Comparison of ENCODE assay signal across 11 cellular contexts in genomic region chr2:231425811-231426703, GRCh38. TPM values are rescaled to one million over a fixed set of nuclear protein-coding genes. Genes with fewer than 3 reads are reported as not detected.
DNase-seq lines count a peak whose midpoint lies in the region; ATAC-seq, FAIRE-seq and TF ChIP-seq lines count a peak whose summit lies in the region.
"Had no signal": no experiment of that assay in that cellular context is flagged by ENCODE, and none has a peak within 500 bp of the region (broad histone marks: within the 10 kb centered on the region; RNA-seq: fewer than 3 reads in every experiment).

No MANE protein-coding gene starts in this region.

- H3K36me3 Mint-ChIP-seq in activated naive CD4-positive, alpha-beta T cell treated with anti-CD3 and anti-CD28 coated beads for 36 hours (ENCODE audit: low read depth), result peaks cover 2% of the 10 kb centered on the region

- peaks cover under 1% of the 10 kb centered on the region for H3K27me3 Mint-ChIP-seq in activated naive CD4-positive, alpha-beta T cell treated with anti-CD3 and anti-CD28 coated beads for 36 hours (ENCODE audit: low read depth)

- H3K4me3 ChIP-seq in pancreas, result no peak overlapping the region
- no peak overlapping the region for H3K4me3 ChIP-seq in GM23248

- ATAC-seq in left colon (peak; percentile 28), pancreas (no peak)

- intact Hi-C loops in activated naive CD4-positive, alpha-beta T cell treated with anti-CD3 and anti-CD28 coated beads for 36 hours (cut with micrococcal nuclease), result no loop called here
- intact Hi-C loops in left colon (cut with DNase I, micrococcal nuclease), result no loop called here
- intact Hi-C loops in pancreas (cut with DNase I), result no loop called here

- no peak overlapping the region for H3K27ac ChIP-seq in substantia nigra (ENCODE audit: low read depth, low read length, poor library complexity, severe bottlenecking)
- H3K27ac ChIP-seq in pancreas, result no peak overlapping the region
- no peak overlapping the region for H3K27ac ChIP-seq in GM23248

- H3K36me3 ChIP-seq in pancreas (no peaks in the 10 kb centered on the region), GM23248 (ENCODE audit: low read depth) (no peaks in the 10 kb centered on the region)

- CTCF ChIA-PET in activated naive CD4-positive, alpha-beta T cell treated with anti-CD3 and anti-CD28 coated beads for 36 hours (lab: Charles Lee), result interaction anchor here (0.6 to 1.1 kb wide), 4 partner anchors 20 to 941 kb away, joined by 3 to 4 read pairs (median 4); no protein-coding TSS in a partner anchor

- H3K4me1 ChIP-seq in pancreas, result no peaks in the 10 kb centered on the region
- H3K4me1 ChIP-seq in GM23248 (ENCODE audit: insufficient read depth), result no peaks in the 10 kb centered on the region

- no peak for FAIRE-seq in pancreas (lab: Jason Lieb, UNC)
- FAIRE-seq: endometrium had no signal

- WGBS in pancreas, 2 donors, result 75 to 76% methylated on average over 21 of the region's 21 CpGs
- WGBS in GM23248 (ENCODE audit: low coverage in 1 of 2, low lambda C conversion rate in 2 of 2, missing lambda C conversion rate in 2 of 2), 2 experiments, result 39 to 40% methylated on average over 21 of the region's 21 CpGs

- no peak overlapping the region for H2AFZ ChIP-seq in GM23248

- H3K4me1 Mint-ChIP-seq in activated naive CD4-positive, alpha-beta T cell treated with anti-CD3 and anti-CD28 coated beads for 36 hours (ENCODE audit: low read depth), result peaks cover 14% of the 10 kb centered on the region

- H3K9me3 ChIP-seq in pancreas (no peaks in the 10 kb centered on the region), GM23248 (ENCODE audit: low read depth) (no peaks in the 10 kb centered on the region)

- peak; percentile 53 for DNase-seq in activated naive CD4-positive, alpha-beta T cell treated with anti-CD3 and anti-CD28 coated beads for 36 hours
- no peak for DNase-seq in activated naive CD4-positive, alpha-beta T cell treated with Interleukin-2 at 50 U/mL for 16 hours
- DNase-seq in activated CD8-positive, alpha-beta memory T cell treated with anti-CD3 and anti-CD28 coated beads, Interleukin-2, amount 50 U/mL, for 4 hours, result peak; percentile 73
- DNase-seq in left colon (no peak), substantia nigra (lab: John Stamatoyannopoulos, UW) (no peak), pancreas (no peak), GM23248 (no peak)
- DNase-seq in stimulated activated CD8-positive, alpha-beta memory T cell treated with anti-CD3 and anti-CD28 coated beads, Interleukin-7, amount 100 ng/mL, for 48 hours (ENCODE audit: extremely low read depth in 1 of 2, low read depth in 1 of 2), result peak; percentile 21 to 52
- DNase-seq: NCI-H187 had no signal

- no peak overlapping the region for H3K4me3 Mint-ChIP-seq in activated naive CD4-positive, alpha-beta T cell treated with anti-CD3 and anti-CD28 coated beads for 36 hours
- H3K4me3 Mint-ChIP-seq: activated naive CD8-positive, alpha-beta T cell had no signal

- no peaks in the 10 kb centered on the region for H3K9me2 ChIP-seq in GM23248 (ENCODE audit: insufficient read depth)

- H3K9me3 Mint-ChIP-seq in activated naive CD4-positive, alpha-beta T cell treated with anti-CD3 and anti-CD28 coated beads for 36 hours, result peaks cover 10% of the 10 kb centered on the region

- no peak for TF ChIP-seq CTCF in pancreas (IDR thresholded peaks at IDR 0.05)

- H4K20me1 ChIP-seq in GM23248 (ENCODE audit: insufficient read depth), result no peaks in the 10 kb centered on the region

- no peak overlapping the region for H3K27ac Mint-ChIP-seq in activated naive CD4-positive, alpha-beta T cell treated with anti-CD3 and anti-CD28 coated beads for 36 hours
- H3K27ac Mint-ChIP-seq: activated naive CD8-positive, alpha-beta T cell had no signal

- H3K79me2 ChIP-seq in GM23248 (ENCODE audit: insufficient read depth), result no peaks in the 10 kb centered on the region

- no peak overlapping the region for H3K9ac ChIP-seq in GM23248

- no peaks in the 10 kb centered on the region for H3F3A ChIP-seq in GM23248 (ENCODE audit: insufficient read depth)

- in situ Hi-C loops in GM23248 (cut with MboI), result no loop called here

- H3K27me3 ChIP-seq in pancreas (no peaks in the 10 kb centered on the region), GM23248 (replicated peaks; ENCODE audit: insufficient read depth) (no peaks in the 10 kb centered on the region)

- H3K4me2 ChIP-seq in GM23248 (ENCODE audit: unreplicated experiment), result no peak overlapping the region

RNA-seq across cellular contexts. Expression of gene B3GNT7, which starts 30.5 kb away (rescaled TPM):
- not detected for total RNA-seq in activated naive CD4-positive, alpha-beta T cell treated with anti-CD3 and anti-CD28 coated beads for 36 hours
- total RNA-seq in left colon (100 to 1,000 TPM; 110 to 461 TPM), pancreas (10 to 100 TPM in 5 of 6 donors, 1 to 10 TPM in 1; 9.9 to 34.5 (median 15.2) TPM)
- polyA plus RNA-seq in pancreas (1 to 10 TPM; 5.6 to 8.4 TPM), GM23248 (2016; fragmentation: Nextera tagmentation; extraction: Ambion mirVana) (0.08 TPM in 1 of 2 replicates, not detected in the other)
- total RNA-seq in GM23248 (2014; rRNA removed; shearing (Covaris generic)), result under 0.01 TPM in 1 of 2 replicates, not detected in the other

RNA-seq across cellular contexts. Expression of gene NCL, which starts 38.2 kb away (rescaled TPM):
- 100 to 1,000 TPM; 908 to 911 TPM for total RNA-seq in activated naive CD4-positive, alpha-beta T cell treated with anti-CD3 and anti-CD28 coated beads for 36 hours
- 100 to 1,000 TPM; 229 to 335 TPM for total RNA-seq in left colon
- 100 to 1,000 TPM; 214 to 364 (median 227) TPM for total RNA-seq in pancreas
- 100 to 1,000 TPM in 1 of 2 donors, 10 to 100 TPM in 1; 69.9 to 117 TPM for polyA plus RNA-seq in pancreas
- 113 and 147 TPM in 2 replicates for total RNA-seq in GM23248 (2014; rRNA removed; shearing (Covaris generic))
- polyA plus RNA-seq in GM23248 (2016; fragmentation: Nextera tagmentation; extraction: Ambion mirVana), result 412 and 430 TPM in 2 replicates

Comparison
In these comparisons a context has a peak if more than half of its experiments do, and no peak if none do; other contexts are left out.
1. DNase-seq: peak in activated naive CD4-positive, alpha-beta T cell treated with anti-CD3 and anti-CD28 coated beads for 36 hours (single experiment), activated CD8-positive, alpha-beta memory T cell treated with anti-CD3 and anti-CD28 coated beads, Interleukin-2, amount 50 U/mL, for 4 hours (single experiment) and stimulated activated CD8-positive, alpha-beta memory T cell treated with anti-CD3 and anti-CD28 coated beads, Interleukin-7, amount 100 ng/mL, for 48 hours (2 of 2); none in activated naive CD4-positive, alpha-beta T cell treated with Interleukin-2 at 50 U/mL for 16 hours (single experiment), left colon (0 of 2), substantia nigra (0 of 49), pancreas (0 of 6) and GM23248 (single experiment).
2. RNA of gene B3GNT7, which starts 30.5 kb away (total RNA-seq): 110 to 461 TPM in left colon and 9.9 to 34.5 TPM in pancreas; not detected in activated naive CD4-positive, alpha-beta T cell treated with anti-CD3 and anti-CD28 coated beads for 36 hours and under 0.01 TPM in GM23248; every median in the first group is over 10 times any median in the second.